Comparison of ENCODE assay signal across 23 cellular contexts in the genomic region with DNA sequence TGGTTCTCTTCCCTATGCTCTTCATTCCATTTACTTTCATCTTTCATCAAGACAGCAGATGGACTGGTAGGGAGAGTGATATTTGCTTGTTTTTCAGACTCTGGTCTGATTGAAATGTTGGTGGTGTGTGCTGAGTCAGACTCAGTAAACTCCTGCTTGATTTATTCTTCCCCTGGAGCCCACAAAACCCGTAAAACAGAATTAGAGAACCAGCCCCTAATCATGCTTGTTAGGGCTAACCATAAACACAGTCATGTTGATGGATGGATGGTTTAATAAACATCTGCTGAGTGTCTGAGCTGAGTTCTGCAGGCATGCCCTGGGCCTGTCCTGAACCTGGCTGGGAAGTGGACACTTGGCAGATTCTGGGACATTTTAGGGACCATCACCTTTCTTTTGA. TPM values are rescaled to one million over a fixed set of nuclear protein-coding genes. Genes with fewer than 3 reads are reported as not detected.
A peak's percentile ranks its signal among the peaks of the same experiment; 100 is the strongest.
DNase-seq lines count a peak whose midpoint lies in the region; ATAC-seq and TF ChIP-seq lines count a peak whose summit lies in the region.
"Had no signal": no experiment of that assay in that cellular context is flagged by ENCODE, and none has a peak within 500 bp of the region (broad histone marks: within the 10 kb centered on the region; RNA-seq: fewer than 3 reads in every experiment).

No MANE protein-coding gene starts in this region.

- no peaks in the 10 kb centered on the region; the same call in 1 of the 2 replicates for H3K27me3 ChIP-seq in H9 (ENCODE audit: insufficient read depth, low read length)
- H3K27me3 ChIP-seq: ascending aorta, neutrophil had no signal

- H3K79me2 ChIP-seq in H9 (ENCODE audit: insufficient read depth, low read length), result peaks cover 7% of the 10 kb centered on the region; the same call in 1 of the 2 replicates

- no peaks in the 10 kb centered on the region for H3K23me2 ChIP-seq in H9 (ENCODE audit: insufficient read length, low read depth, low read length, poor library complexity, severe bottlenecking)

- no peak for ATAC-seq in GM19452 (IDR thresholded peaks at IDR 0.05; ENCODE audit: unreplicated experiment)
- ATAC-seq in GM19351 (IDR thresholded peaks at IDR 0.05; ENCODE audit: unreplicated experiment), result no peak
- no peak for ATAC-seq in HG02642 (IDR thresholded peaks at IDR 0.05; ENCODE audit: poor library complexity, unreplicated experiment)
- ATAC-seq: left ventricle myocardium superior had no signal

- no peak overlapping the region for H3K27ac ChIP-seq in H9 (ENCODE audit: insufficient read length, low read depth, low read length)
- H3K27ac ChIP-seq: ascending aorta, neutrophil had no signal

- peaks cover 33% of the 10 kb centered on the region for H3K27me3 Mint-ChIP-seq in H9 (ENCODE audit: low read depth)

- no peak overlapping the region for H2BK20ac ChIP-seq in H9 (ENCODE audit: low read depth, low read length, poor library complexity, severe bottlenecking)

- no peak overlapping the region for H2BK120ac ChIP-seq in H9 (ENCODE audit: low read depth, low read length, poor library complexity, severe bottlenecking)

- no peak overlapping the region for H2BK5ac ChIP-seq in H9 (ENCODE audit: insufficient read length, low read length)

- TF ChIP-seq CTCF in AG10803 (conservative IDR thresholded peaks at IDR 0.05; ENCODE audit: low read length) (no peak), H9 (conservative IDR thresholded peaks at IDR 0.05) (no peak)

- H2BK15ac ChIP-seq in H9 (ENCODE audit: low read depth, low read length), result no peak overlapping the region

- no peak overlapping the region for H2AFZ ChIP-seq in H9 (ENCODE audit: low read length)

- H3K4me2 ChIP-seq in H9 (ENCODE audit: insufficient read depth, insufficient read length, low read length), result no peak overlapping the region

- no peaks in the 10 kb centered on the region for H3K79me1 ChIP-seq in H9 (ENCODE audit: insufficient read depth, low read depth, low read length, poor library complexity, severe bottlenecking)

- H2AK5ac ChIP-seq in H9 (ENCODE audit: insufficient read length, low read length), result peak overlapping the region; percentile 91

- no peak overlapping the region for H3K23ac ChIP-seq in H9 (ENCODE audit: insufficient read length, low read depth, low read length)

- H4K91ac ChIP-seq in H9 (ENCODE audit: insufficient read length, low read depth, low read length), result no peak overlapping the region

- H3K4ac ChIP-seq in H9 (ENCODE audit: low read depth, low read length), result no peak overlapping the region

- no peak overlapping the region for H3K27ac Mint-ChIP-seq in H9
- H3K27ac Mint-ChIP-seq: activated CD4-positive, alpha-beta memory T cell treated with anti-CD3 and anti-CD28 coated beads for 36 hours; activated naive CD4-positive, alpha-beta T cell treated with anti-CD3 and anti-CD28 coated beads, Interleukin-2, amount 10 ng/mL, durations not matched to agents 7 days and 5 days; activated T-cell treated with anti-CD3 and anti-CD28 coated beads, Interleukin-2, amount 50 U/mL, for 24 hours; CD4-positive, CD25-positive, alpha-beta regulatory T cell; T-helper 1 cell treated with Interleukin-12 subunit alpha and Interleukin-12 subunit beta and Interleukin-4 antibody, amounts not matched to agents 30 μg/mL and 1 μg/mL, for 36 hours had no signal

- H3K4me3 ChIP-seq in AG10803 (ENCODE audit: low read length), result no peak overlapping the region
- H3K4me3 ChIP-seq: ascending aorta had no signal

- H3K9ac ChIP-seq in H9 (ENCODE audit: extremely low read depth, insufficient read length, low read length), result no peak overlapping the region

- peaks cover 3 to 17% (median 11%) of the 10 kb centered on the region in 3 experiments; a peak in 6 of 7 replicates for H3K36me3 Mint-ChIP-seq in H9 (ENCODE audit: insufficient read depth in 1 of 3, low read depth in 3 of 3)
- H3K36me3 Mint-ChIP-seq: activated CD4-positive, alpha-beta memory T cell treated with anti-CD3 and anti-CD28 coated beads for 36 hours; activated naive CD4-positive, alpha-beta T cell treated with anti-CD3 and anti-CD28 coated beads, Interleukin-2, amount 10 ng/mL, durations not matched to agents 7 days and 5 days; CD4-positive, CD25-positive, alpha-beta regulatory T cell had no signal

- WGBS in H9 (ENCODE audit: extremely low coverage, insufficient read length, low lambda C conversion rate), result no CpG with 5 or more reads among the region's 1 CpG

- no peak overlapping the region for H3K56ac ChIP-seq in H9 (ENCODE audit: insufficient read length, low read depth, low read length)

- no peaks in the 10 kb centered on the region for H3K9me3 ChIP-seq in H9 (ENCODE audit: control insufficient read depth, low read depth, low read length)
- H3K9me3 ChIP-seq: ascending aorta, neutrophil had no signal

- peaks cover 31 to 42% of the 10 kb centered on the region in 2 experiments for H3K4me1 Mint-ChIP-seq in H9
- H3K4me1 Mint-ChIP-seq: activated naive CD4-positive, alpha-beta T cell treated with anti-CD3 and anti-CD28 coated beads, Interleukin-2, amount 10 ng/mL, durations not matched to agents 7 days and 5 days had no signal

- H3K14ac ChIP-seq in H9 (ENCODE audit: insufficient read depth, low read length), result no peak overlapping the region

- H3K9me3 Mint-ChIP-seq in H9, result peaks cover 4 to 10% of the 10 kb centered on the region in 2 experiments
- H3K9me3 Mint-ChIP-seq: activated CD4-positive, alpha-beta memory T cell treated with anti-CD3 and anti-CD28 coated beads for 36 hours; activated naive CD4-positive, alpha-beta T cell treated with anti-CD3 and anti-CD28 coated beads, Interleukin-2, amount 10 ng/mL, durations not matched to agents 7 days and 5 days; activated T-cell treated with anti-CD3 and anti-CD28 coated beads, Interleukin-2, amount 50 U/mL, for 24 hours; T-helper 1 cell treated with Interleukin-12 subunit alpha and Interleukin-12 subunit beta and Interleukin-4 antibody, amounts not matched to agents 30 μg/mL and 1 μg/mL, for 36 hours had no signal

- peaks cover 10% of the 10 kb centered on the region; the same call in 1 of the 2 replicates for H3K4me1 ChIP-seq in H9 (ENCODE audit: insufficient read depth, low read length)

- H3T11ph ChIP-seq in H9 (ENCODE audit: low read length), result no peak overlapping the region

- no peaks in the 10 kb centered on the region for H4K20me1 ChIP-seq in H9 (ENCODE audit: control insufficient read depth, insufficient read depth, insufficient read length)

- DNase-seq in AG10803 (ENCODE audit: low read depth), result peak; percentile 26
- no peak for DNase-seq in H9
- DNase-seq in NOMO-1 treated with dmso at 0.1 percent for 144 hours (lab: John Stamatoyannopoulos, UW; ENCODE audit: unreplicated experiment), result peak; percentile 31
- DNase-seq in iris pigment epithelial cell (ENCODE audit: low read depth), result peak; percentile 24
- no peak for DNase-seq in NCI-H1048 (lab: John Stamatoyannopoulos, UW)
- DNase-seq: ACHN; activated CD4-positive, alpha-beta memory T cell treated with anti-CD3 and anti-CD28 coated beads for 36 hours; activated naive CD4-positive, alpha-beta T cell treated with anti-CD3 and anti-CD28 coated beads, Interleukin-2, amount 10 ng/mL, durations not matched to agents 7 days and 5 days; activated T-cell treated with anti-CD3 and anti-CD28 coated beads, Interleukin-2, amount 50 U/mL, for 24 hours; CD4-positive, CD25-positive, alpha-beta regulatory T cell; DMS53; effector CD4-positive, alpha-beta T cell; left ventricle myocardium superior; NCI-H146; NK-92 treated with Interleukin-12 subunit alpha and Interleukin-12 subunit beta, amount 100 ng/mL, for 24 hours; SHP77; stimulated activated CD4-positive, alpha-beta T cell treated with anti-CD3 and anti-CD28 coated beads, Interleukin-12 subunit alpha, Interleukin-12 subunit beta, amount 100 ng/mL, for 4 hours had no signal

- no peak overlapping the region for H3K4me3 Mint-ChIP-seq in H9
- H3K4me3 Mint-ChIP-seq: activated CD4-positive, alpha-beta memory T cell treated with anti-CD3 and anti-CD28 coated beads for 36 hours; activated naive CD4-positive, alpha-beta T cell treated with anti-CD3 and anti-CD28 coated beads, Interleukin-2, amount 10 ng/mL, durations not matched to agents 7 days and 5 days; activated T-cell treated with anti-CD3 and anti-CD28 coated beads, Interleukin-2, amount 50 U/mL, for 24 hours; CD4-positive, CD25-positive, alpha-beta regulatory T cell; T-helper 1 cell treated with Interleukin-12 subunit alpha and Interleukin-12 subunit beta and Interleukin-4 antibody, amounts not matched to agents 30 μg/mL and 1 μg/mL, for 36 hours had no signal

- no peak overlapping the region for H2BK12ac ChIP-seq in H9 (ENCODE audit: insufficient read length, low read depth, low read length)

- no peak overlapping the region for H3K18ac ChIP-seq in H9 (ENCODE audit: insufficient read length, low read depth, low read length)

- H4K8ac ChIP-seq in H9 (replicated peaks; ENCODE audit: insufficient read length, low read depth, low read length), result no peak overlapping the region

- H4K5ac ChIP-seq in H9 (ENCODE audit: insufficient read length, low read depth, low read length), result no peak overlapping the region

RNA-seq across cellular contexts. Expression of gene NOS1AP, which starts 24.8 kb away (rescaled TPM):
- 8.1 and 8.4 TPM in 2 replicates for total RNA-seq in H9 (2021)
- total RNA-seq: CD4-positive, CD25-positive, alpha-beta regulatory T cell had no signal

Comparison
In these comparisons a context has a peak if more than half of its experiments do, and no peak if none do; other contexts are left out.
1. DNase-seq: peak in AG10803 (single experiment), NOMO-1 treated with dmso at 0.1 percent for 144 hours (single experiment) and iris pigment epithelial cell (single experiment); none in H9 (single experiment) and NCI-H1048 (single experiment).